ENCODE assay signal across 2 cellular contexts in the genomic region with DNA sequence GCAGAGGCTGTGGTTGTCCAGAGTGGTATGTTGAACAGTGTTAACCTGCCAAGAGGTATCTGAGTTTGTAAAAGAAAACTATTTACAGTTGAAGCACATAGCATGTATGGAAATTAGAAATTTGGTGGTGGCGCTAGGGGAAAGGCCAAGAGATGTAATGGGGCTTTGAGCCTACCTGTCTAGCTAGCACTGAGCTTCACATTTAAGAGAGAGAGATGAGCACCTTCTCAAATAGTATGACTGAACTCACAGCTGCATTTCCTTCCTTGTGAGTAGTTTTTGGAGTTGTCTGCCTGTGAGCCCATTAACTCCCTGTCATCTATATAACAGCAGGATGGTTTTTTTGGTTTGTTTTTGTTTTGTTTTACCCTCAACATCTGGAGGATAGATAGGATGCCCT.
TF ChIP-seq lines count a peak whose summit lies in the region.

No MANE protein-coding gene starts in this region.

TF ChIP-seq in GM23338, 12 proteins besides CTCF, POLR2A, EP300 and RAD21 (continues in another document):
- TF ChIP-seq, protein P1, sequence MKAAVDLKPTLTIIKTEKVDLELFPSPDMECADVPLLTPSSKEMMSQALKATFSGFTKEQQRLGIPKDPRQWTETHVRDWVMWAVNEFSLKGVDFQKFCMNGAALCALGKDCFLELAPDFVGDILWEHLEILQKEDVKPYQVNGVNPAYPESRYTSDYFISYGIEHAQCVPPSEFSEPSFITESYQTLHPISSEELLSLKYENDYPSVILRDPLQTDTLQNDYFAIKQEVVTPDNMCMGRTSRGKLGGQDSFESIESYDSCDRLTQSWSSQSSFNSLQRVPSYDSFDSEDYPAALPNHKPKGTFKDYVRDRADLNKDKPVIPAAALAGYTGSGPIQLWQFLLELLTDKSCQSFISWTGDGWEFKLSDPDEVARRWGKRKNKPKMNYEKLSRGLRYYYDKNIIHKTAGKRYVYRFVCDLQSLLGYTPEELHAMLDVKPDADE (IDR thresholded peaks at IDR 0.05) = no peak
- TF ChIP-seq EZH2 (IDR thresholded peaks at IDR 0.05; ENCODE audit: low read depth, unreplicated experiment) (no peak), POLR2AphosphoS5 (IDR thresholded peaks at IDR 0.05; ENCODE audit: low read depth) (no peak), ZNF114 (CRISPR knock-in tag; IDR thresholded peaks at IDR 0.05) (no peak), CREB1 (CRISPR knock-in tag; IDR thresholded peaks at IDR 0.05; ENCODE audit: low read depth) (no peak), EZH2phosphoT487 (IDR thresholded peaks at IDR 0.05; ENCODE audit: unreplicated experiment) (no peak), NANOG (IDR thresholded peaks at IDR 0.05; ENCODE audit: borderline replicate concordance) (no peak), JUNB (IDR thresholded peaks at IDR 0.05; ENCODE audit: unreplicated experiment) (no peak)
- TF ChIP-seq, protein P2, sequence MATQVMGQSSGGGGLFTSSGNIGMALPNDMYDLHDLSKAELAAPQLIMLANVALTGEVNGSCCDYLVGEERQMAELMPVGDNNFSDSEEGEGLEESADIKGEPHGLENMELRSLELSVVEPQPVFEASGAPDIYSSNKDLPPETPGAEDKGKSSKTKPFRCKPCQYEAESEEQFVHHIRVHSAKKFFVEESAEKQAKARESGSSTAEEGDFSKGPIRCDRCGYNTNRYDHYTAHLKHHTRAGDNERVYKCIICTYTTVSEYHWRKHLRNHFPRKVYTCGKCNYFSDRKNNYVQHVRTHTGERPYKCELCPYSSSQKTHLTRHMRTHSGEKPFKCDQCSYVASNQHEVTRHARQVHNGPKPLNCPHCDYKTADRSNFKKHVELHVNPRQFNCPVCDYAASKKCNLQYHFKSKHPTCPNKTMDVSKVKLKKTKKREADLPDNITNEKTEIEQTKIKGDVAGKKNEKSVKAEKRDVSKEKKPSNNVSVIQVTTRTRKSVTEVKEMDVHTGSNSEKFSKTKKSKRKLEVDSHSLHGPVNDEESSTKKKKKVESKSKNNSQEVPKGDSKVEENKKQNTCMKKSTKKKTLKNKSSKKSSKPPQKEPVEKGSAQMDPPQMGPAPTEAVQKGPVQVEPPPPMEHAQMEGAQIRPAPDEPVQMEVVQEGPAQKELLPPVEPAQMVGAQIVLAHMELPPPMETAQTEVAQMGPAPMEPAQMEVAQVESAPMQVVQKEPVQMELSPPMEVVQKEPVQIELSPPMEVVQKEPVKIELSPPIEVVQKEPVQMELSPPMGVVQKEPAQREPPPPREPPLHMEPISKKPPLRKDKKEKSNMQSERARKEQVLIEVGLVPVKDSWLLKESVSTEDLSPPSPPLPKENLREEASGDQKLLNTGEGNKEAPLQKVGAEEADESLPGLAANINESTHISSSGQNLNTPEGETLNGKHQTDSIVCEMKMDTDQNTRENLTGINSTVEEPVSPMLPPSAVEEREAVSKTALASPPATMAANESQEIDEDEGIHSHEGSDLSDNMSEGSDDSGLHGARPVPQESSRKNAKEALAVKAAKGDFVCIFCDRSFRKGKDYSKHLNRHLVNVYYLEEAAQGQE (IDR thresholded peaks at IDR 0.05; ENCODE audit: unreplicated experiment) = no peak
- TF ChIP-seq, protein P3, sequence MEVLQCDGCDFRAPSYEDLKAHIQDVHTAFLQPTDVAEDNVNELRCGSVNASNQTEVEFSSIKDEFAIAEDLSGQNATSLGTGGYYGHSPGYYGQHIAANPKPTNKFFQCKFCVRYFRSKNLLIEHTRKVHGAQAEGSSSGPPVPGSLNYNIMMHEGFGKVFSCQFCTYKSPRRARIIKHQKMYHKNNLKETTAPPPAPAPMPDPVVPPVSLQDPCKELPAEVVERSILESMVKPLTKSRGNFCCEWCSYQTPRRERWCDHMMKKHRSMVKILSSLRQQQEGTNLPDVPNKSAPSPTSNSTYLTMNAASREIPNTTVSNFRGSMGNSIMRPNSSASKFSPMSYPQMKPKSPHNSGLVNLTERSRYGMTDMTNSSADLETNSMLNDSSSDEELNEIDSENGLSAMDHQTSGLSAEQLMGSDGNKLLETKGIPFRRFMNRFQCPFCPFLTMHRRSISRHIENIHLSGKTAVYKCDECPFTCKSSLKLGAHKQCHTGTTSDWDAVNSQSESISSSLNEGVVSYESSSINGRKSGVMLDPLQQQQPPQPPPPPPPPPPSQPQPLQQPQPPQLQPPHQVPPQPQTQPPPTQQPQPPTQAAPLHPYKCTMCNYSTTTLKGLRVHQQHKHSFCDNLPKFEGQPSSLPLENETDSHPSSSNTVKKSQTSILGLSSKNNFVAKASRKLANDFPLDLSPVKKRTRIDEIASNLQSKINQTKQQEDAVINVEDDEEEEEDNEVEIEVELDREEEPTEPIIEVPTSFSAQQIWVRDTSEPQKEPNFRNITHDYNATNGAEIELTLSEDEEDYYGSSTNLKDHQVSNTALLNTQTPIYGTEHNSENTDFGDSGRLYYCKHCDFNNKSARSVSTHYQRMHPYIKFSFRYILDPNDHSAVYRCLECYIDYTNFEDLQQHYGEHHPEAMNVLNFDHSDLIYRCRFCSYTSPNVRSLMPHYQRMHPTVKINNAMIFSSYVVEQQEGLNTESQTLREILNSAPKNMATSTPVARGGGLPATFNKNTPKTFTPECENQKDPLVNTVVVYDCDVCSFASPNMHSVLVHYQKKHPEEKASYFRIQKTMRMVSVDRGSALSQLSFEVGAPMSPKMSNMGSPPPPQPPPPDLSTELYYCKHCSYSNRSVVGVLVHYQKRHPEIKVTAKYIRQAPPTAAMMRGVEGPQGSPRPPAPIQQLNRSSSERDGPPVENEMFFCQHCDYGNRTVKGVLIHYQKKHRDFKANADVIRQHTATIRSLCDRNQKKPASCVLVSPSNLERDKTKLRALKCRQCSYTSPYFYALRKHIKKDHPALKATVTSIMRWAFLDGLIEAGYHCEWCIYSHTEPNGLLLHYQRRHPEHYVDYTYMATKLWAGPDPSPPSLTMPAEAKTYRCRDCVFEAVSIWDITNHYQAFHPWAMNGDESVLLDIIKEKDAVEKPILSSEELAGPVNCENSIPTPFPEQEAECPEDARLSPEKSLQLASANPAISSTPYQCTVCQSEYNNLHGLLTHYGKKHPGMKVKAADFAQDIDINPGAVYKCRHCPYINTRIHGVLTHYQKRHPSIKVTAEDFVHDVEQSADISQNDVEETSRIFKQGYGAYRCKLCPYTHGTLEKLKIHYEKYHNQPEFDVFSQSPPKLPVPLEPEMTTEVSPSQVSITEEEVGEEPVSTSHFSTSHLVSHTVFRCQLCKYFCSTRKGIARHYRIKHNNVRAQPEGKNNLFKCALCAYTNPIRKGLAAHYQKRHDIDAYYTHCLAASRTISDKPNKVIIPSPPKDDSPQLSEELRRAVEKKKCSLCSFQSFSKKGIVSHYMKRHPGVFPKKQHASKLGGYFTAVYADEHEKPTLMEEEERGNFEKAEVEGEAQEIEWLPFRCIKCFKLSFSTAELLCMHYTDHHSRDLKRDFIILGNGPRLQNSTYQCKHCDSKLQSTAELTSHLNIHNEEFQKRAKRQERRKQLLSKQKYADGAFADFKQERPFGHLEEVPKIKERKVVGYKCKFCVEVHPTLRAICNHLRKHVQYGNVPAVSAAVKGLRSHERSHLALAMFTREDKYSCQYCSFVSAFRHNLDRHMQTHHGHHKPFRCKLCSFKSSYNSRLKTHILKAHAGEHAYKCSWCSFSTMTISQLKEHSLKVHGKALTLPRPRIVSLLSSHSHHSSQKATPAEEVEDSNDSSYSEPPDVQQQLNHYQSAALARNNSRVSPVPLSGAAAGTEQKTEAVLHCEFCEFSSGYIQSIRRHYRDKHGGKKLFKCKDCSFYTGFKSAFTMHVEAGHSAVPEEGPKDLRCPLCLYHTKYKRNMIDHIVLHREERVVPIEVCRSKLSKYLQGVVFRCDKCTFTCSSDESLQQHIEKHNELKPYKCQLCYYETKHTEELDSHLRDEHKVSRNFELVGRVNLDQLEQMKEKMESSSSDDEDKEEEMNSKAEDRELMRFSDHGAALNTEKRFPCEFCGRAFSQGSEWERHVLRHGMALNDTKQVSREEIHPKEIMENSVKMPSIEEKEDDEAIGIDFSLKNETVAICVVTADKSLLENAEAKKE (CRISPR knock-in tag; IDR thresholded peaks at IDR 0.05) = no peak

TF ChIP-seq in K562, 482 proteins besides CTCF, POLR2A, EP300 and RAD21:
- TF ChIP-seq NFE2 (IDR thresholded peaks at IDR 0.05; ENCODE audit: low read depth) (no peak), SMC3 (conservative IDR thresholded peaks at IDR 0.05; ENCODE audit: insufficient read depth, low read depth, low read length) (no peak), HDAC3 (IDR thresholded peaks at IDR 0.05; ENCODE audit: borderline replicate concordance, partially characterized antibody) (no peak), ZNF76 (CRISPR knock-in tag; IDR thresholded peaks at IDR 0.05; ENCODE audit: borderline replicate concordance) (no peak), CBFA2T2 (conservative IDR thresholded peaks at IDR 0.05) (no peak), CC2D1A (IDR thresholded peaks at IDR 0.05) (no peak), RBM22 (IDR thresholded peaks at IDR 0.05; ENCODE audit: low read depth, low read length, poor library complexity, severe bottlenecking) (no peak), SP1 (CRISPR knock-in tag; IDR thresholded peaks at IDR 0.05) (0 out of 2 replicates have a peak, but pooled peaks have one; percentile 45), FOSL1 (tag; conservative IDR thresholded peaks at IDR 0.05) (no peak), ZNF347 (CRISPR knock-in tag; IDR thresholded peaks at IDR 0.05; ENCODE audit: low read depth) (no peak), KAT2B (IDR thresholded peaks at IDR 0.05; ENCODE audit: low read depth, low read length) (no peak)
- TF ChIP-seq, protein P4, sequence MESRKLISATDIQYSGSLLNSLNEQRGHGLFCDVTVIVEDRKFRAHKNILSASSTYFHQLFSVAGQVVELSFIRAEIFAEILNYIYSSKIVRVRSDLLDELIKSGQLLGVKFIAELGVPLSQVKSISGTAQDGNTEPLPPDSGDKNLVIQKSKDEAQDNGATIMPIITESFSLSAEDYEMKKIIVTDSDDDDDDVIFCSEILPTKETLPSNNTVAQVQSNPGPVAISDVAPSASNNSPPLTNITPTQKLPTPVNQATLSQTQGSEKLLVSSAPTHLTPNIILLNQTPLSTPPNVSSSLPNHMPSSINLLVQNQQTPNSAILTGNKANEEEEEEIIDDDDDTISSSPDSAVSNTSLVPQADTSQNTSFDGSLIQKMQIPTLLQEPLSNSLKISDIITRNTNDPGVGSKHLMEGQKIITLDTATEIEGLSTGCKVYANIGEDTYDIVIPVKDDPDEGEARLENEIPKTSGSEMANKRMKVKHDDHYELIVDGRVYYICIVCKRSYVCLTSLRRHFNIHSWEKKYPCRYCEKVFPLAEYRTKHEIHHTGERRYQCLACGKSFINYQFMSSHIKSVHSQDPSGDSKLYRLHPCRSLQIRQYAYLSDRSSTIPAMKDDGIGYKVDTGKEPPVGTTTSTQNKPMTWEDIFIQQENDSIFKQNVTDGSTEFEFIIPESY (CRISPR knock-in tag; IDR thresholded peaks at IDR 0.05) = 0 out of 2 replicates have a peak, but pooled peaks have one; percentile 14
- TF ChIP-seq, protein P5, sequence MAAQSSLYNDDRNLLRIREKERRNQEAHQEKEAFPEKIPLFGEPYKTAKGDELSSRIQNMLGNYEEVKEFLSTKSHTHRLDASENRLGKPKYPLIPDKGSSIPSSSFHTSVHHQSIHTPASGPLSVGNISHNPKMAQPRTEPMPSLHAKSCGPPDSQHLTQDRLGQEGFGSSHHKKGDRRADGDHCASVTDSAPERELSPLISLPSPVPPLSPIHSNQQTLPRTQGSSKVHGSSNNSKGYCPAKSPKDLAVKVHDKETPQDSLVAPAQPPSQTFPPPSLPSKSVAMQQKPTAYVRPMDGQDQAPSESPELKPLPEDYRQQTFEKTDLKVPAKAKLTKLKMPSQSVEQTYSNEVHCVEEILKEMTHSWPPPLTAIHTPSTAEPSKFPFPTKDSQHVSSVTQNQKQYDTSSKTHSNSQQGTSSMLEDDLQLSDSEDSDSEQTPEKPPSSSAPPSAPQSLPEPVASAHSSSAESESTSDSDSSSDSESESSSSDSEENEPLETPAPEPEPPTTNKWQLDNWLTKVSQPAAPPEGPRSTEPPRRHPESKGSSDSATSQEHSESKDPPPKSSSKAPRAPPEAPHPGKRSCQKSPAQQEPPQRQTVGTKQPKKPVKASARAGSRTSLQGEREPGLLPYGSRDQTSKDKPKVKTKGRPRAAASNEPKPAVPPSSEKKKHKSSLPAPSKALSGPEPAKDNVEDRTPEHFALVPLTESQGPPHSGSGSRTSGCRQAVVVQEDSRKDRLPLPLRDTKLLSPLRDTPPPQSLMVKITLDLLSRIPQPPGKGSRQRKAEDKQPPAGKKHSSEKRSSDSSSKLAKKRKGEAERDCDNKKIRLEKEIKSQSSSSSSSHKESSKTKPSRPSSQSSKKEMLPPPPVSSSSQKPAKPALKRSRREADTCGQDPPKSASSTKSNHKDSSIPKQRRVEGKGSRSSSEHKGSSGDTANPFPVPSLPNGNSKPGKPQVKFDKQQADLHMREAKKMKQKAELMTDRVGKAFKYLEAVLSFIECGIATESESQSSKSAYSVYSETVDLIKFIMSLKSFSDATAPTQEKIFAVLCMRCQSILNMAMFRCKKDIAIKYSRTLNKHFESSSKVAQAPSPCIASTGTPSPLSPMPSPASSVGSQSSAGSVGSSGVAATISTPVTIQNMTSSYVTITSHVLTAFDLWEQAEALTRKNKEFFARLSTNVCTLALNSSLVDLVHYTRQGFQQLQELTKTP (IDR thresholded peaks at IDR 0.05; ENCODE audit: low read depth in 1 of 2, partially characterized antibody in 2 of 2) = no peak
- TF ChIP-seq, protein P6, sequence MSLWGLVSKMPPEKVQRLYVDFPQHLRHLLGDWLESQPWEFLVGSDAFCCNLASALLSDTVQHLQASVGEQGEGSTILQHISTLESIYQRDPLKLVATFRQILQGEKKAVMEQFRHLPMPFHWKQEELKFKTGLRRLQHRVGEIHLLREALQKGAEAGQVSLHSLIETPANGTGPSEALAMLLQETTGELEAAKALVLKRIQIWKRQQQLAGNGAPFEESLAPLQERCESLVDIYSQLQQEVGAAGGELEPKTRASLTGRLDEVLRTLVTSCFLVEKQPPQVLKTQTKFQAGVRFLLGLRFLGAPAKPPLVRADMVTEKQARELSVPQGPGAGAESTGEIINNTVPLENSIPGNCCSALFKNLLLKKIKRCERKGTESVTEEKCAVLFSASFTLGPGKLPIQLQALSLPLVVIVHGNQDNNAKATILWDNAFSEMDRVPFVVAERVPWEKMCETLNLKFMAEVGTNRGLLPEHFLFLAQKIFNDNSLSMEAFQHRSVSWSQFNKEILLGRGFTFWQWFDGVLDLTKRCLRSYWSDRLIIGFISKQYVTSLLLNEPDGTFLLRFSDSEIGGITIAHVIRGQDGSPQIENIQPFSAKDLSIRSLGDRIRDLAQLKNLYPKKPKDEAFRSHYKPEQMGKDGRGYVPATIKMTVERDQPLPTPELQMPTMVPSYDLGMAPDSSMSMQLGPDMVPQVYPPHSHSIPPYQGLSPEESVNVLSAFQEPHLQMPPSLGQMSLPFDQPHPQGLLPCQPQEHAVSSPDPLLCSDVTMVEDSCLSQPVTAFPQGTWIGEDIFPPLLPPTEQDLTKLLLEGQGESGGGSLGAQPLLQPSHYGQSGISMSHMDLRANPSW (CRISPR knock-in tag; IDR thresholded peaks at IDR 0.05) = no peak
TF ChIP-seq in K562: peak in this region for 2.
